In the genomic region with DNA sequence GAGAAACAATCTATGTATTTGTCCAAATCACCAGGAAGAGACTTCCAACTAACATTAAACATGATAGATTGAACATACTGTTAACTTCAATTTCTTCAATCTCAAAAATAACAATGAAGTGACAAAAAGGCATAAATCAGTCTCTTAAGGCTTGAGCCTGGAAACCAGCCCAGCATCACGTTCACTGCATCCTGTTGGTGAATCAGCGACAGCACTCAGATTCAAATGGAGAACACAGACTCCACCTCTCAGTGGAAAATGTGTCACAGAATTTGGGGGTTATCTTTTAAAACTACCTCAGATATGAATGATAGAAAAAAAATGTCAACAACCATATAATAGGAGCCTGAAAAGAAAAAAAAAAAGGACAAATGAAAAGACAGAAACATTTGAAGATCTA, we compare ENCODE assay signal across 13 cellular contexts.
A peak's percentile ranks its signal among the peaks of the same experiment; 100 is the strongest.
DNase-seq lines count a peak whose midpoint lies in the region; TF ChIP-seq lines count a peak whose summit lies in the region.
"Had no signal": no experiment of that assay in that cellular context is flagged by ENCODE, and none has a peak within 500 bp of the region (broad histone marks: within the 10 kb centered on the region; RNA-seq: fewer than 3 reads in every experiment).

No MANE protein-coding gene starts in this region.

- intact Hi-C loops in activated T-helper 2 cell treated with anti-CD3 and anti-CD28 coated beads, Interferon-gamma antibody, Interleukin-2, Interleukin-4, amounts not matched to agents 10 μg/mL and 5 μg/mL and 100 μg/mL, durations not matched to agents 14 hours and 24 hours and 36 hours (cut with micrococcal nuclease), result loop anchor here (10.0 kb wide), 1 partner anchor 321 kb away; no protein-coding TSS in a partner anchor

- peaks cover 3% of the 10 kb centered on the region for H3K36me3 Mint-ChIP-seq in activated T-helper 2 cell treated with anti-CD3 and anti-CD28 coated beads, Interferon-gamma antibody, Interleukin-2, Interleukin-4, amounts not matched to agents 10 μg/mL and 5 μg/mL and 100 μg/mL, durations not matched to agents 14 hours and 24 hours and 36 hours (ENCODE audit: low read depth)

- no peak overlapping the region for H3K4me3 Mint-ChIP-seq in activated T-helper 2 cell treated with anti-CD3 and anti-CD28 coated beads, Interferon-gamma antibody, Interleukin-2, Interleukin-4, amounts not matched to agents 10 μg/mL and 5 μg/mL and 100 μg/mL, durations not matched to agents 14 hours and 24 hours and 36 hours (ENCODE audit: low read depth)
- H3K4me3 Mint-ChIP-seq: T-helper 1 cell treated with Interleukin-12 subunit alpha and Interleukin-12 subunit beta and Interleukin-4 antibody, amounts not matched to agents 30 μg/mL and 1 μg/mL, for 36 hours had no signal

- POLR2A ChIA-PET in BJ (lab: Charles Lee), result no interaction called here

- peaks cover 7% of the 10 kb centered on the region for H3K9me3 Mint-ChIP-seq in activated T-helper 2 cell treated with anti-CD3 and anti-CD28 coated beads, Interferon-gamma antibody, Interleukin-2, Interleukin-4, amounts not matched to agents 10 μg/mL and 5 μg/mL and 100 μg/mL, durations not matched to agents 14 hours and 24 hours and 36 hours

- DNase-seq in BJ (ENCODE audit: low read depth), result peak; percentile 31
- DNase-seq in HK-2 (ENCODE audit: unreplicated experiment), result peak; percentile 19
- DNase-seq in activated T-helper 2 cell treated with anti-CD3 and anti-CD28 coated beads, Interferon-gamma antibody, Interleukin-2, Interleukin-4, amounts not matched to agents 10 μg/mL and 5 μg/mL and 100 μg/mL, durations not matched to agents 14 hours and 24 hours and 36 hours (ENCODE audit: low spot score), result peak; percentile 11
- peak; percentile 81 for DNase-seq in iris pigment epithelial cell (ENCODE audit: low read depth)
- DNase-seq in NCI-H1436 treated with DMSO at 0.1 percent for 48 hours (lab: John Stamatoyannopoulos, UW), result no peak
- DNase-seq in CD1c-positive myeloid dendritic cell (ENCODE audit: extremely low spot score), result no peak
- DNase-seq in medulla oblongata (ENCODE audit: extremely low spot score), result no peak
- DNase-seq: activated gamma-delta T cell treated with Interleukin-2 at 50 U/mL for 16 hours; effector CD8-positive, alpha-beta T cell; NCI-H82; uterus had no signal

- no peak overlapping the region for H3K4me3 ChIP-seq in BJ (ENCODE audit: low read depth, low read length)
- H3K4me3 ChIP-seq: uterus had no signal

- TF ChIP-seq CTCF in BJ (IDR thresholded peaks at IDR 0.05; ENCODE audit: insufficient read depth, low read depth, low read length), result no peak

- no peaks in the 10 kb centered on the region for H3K36me3 ChIP-seq in BJ (ENCODE audit: control insufficient read depth, insufficient read depth, low read length)
- H3K36me3 ChIP-seq: neutrophil, uterus had no signal

- H3K27ac Mint-ChIP-seq in activated T-helper 2 cell treated with anti-CD3 and anti-CD28 coated beads, Interferon-gamma antibody, Interleukin-2, Interleukin-4, amounts not matched to agents 10 μg/mL and 5 μg/mL and 100 μg/mL, durations not matched to agents 14 hours and 24 hours and 36 hours, result peak overlapping the region; percentile 72
- H3K27ac Mint-ChIP-seq: T-helper 1 cell treated with Interleukin-12 subunit alpha and Interleukin-12 subunit beta and Interleukin-4 antibody, amounts not matched to agents 30 μg/mL and 1 μg/mL, for 36 hours had no signal

- peaks cover 5% of the 10 kb centered on the region for H3K27me3 Mint-ChIP-seq in activated T-helper 2 cell treated with anti-CD3 and anti-CD28 coated beads, Interferon-gamma antibody, Interleukin-2, Interleukin-4, amounts not matched to agents 10 μg/mL and 5 μg/mL and 100 μg/mL, durations not matched to agents 14 hours and 24 hours and 36 hours (ENCODE audit: low read depth)

- H3K4me1 Mint-ChIP-seq in activated T-helper 2 cell treated with anti-CD3 and anti-CD28 coated beads, Interferon-gamma antibody, Interleukin-2, Interleukin-4, amounts not matched to agents 10 μg/mL and 5 μg/mL and 100 μg/mL, durations not matched to agents 14 hours and 24 hours and 36 hours (ENCODE audit: low read depth), result peaks cover 14% of the 10 kb centered on the region

- CTCF ChIA-PET in BJ (lab: Yijun Ruan, JAX), result no interaction called here

- no peaks in the 10 kb centered on the region for H3K27me3 ChIP-seq in BJ (ENCODE audit: control insufficient read depth, insufficient read depth, low read length)
- H3K27me3 ChIP-seq: uterus had no signal

Comparison
In these comparisons a context has a peak if more than half of its experiments do, and no peak if none do; other contexts are left out.
1. DNase-seq: peak in BJ (single experiment), HK-2 (single experiment), activated T-helper 2 cell treated with anti-CD3 and anti-CD28 coated beads, Interferon-gamma antibody, Interleukin-2, Interleukin-4, amounts not matched to agents 10 μg/mL and 5 μg/mL and 100 μg/mL, durations not matched to agents 14 hours and 24 hours and 36 hours (single experiment) and iris pigment epithelial cell (single experiment); none in NCI-H1436 treated with DMSO at 0.1 percent for 48 hours (single experiment), CD1c-positive myeloid dendritic cell (single experiment) and medulla oblongata (single experiment).